ENCODE assay signal across 8 cellular contexts in genomic region chr20:57218489-57218888, GRCh38. TPM values are rescaled to one million over a fixed set of nuclear protein-coding genes. Genes with fewer than 3 reads are reported as not detected.
"Had no signal": no experiment of that assay in that cellular context is flagged by ENCODE, and none has a peak within 500 bp of the region (broad histone marks: within the 10 kb centered on the region; RNA-seq: fewer than 3 reads in every experiment).

No MANE protein-coding gene starts in this region.

- DNase-seq: IMR-90, KBM-7, KG1 had no signal

- H3K4me3 ChIP-seq: K562 had no signal

- ATAC-seq: K562 had no signal

- H3K9ac ChIP-seq: KMS-11 had no signal

- H3K4me2 ChIP-seq: KMS-11 had no signal

- H3K27ac ChIP-seq: HL-60, KMS-11 had no signal

- FAIRE-seq: K562 had no signal

RNA-seq across cellular contexts. Expression of gene BMP7, which starts 48.0 kb away (rescaled TPM):
- total RNA-seq: HT-29, IMR-90 had no signal
- polyA plus RNA-seq: IgD-negative memory B cell, IMR-90, K562 had no signal
